10 cellular contexts compared by ENCODE assay signal in the genomic region with DNA sequence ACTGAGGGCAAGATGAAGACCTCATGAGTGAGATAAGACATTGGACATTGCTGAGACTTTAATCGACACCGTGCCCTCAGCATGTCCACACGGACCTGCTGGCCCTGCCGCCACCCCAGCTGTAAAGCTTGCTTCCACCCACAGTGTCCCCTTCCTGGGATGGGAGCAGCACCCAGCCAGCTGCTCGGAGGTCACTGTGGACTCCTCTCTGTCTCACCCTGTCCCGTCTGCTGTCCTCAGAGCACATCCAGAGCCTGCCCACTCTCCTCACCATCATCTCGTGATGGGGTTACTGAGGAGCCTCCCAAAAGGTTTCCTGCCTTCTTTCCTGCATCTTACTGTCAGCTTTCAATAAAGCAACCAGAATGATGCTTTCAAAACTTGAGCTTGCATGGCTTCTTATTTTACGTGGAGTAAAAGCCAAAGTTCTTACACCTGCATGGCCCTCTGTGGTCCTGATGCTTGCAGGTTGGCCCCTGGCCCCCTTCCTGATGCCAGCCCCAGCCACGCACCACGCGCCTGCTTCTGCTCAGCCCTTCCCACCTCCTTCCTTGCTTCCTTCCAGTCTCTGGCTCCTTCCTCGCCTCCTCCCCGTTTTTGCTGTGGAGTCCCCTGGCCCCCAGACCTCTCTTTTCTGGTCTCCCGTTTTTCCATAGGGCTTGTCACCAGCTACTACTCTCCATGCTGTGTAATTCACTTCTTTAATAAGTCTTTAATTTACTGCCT.
DNase-seq lines count a peak whose midpoint lies in the region; ATAC-seq lines count a peak whose summit lies in the region.
"Had no signal": no experiment of that assay in that cellular context is flagged by ENCODE, and none has a peak within 500 bp of the region (broad histone marks: within the 10 kb centered on the region; RNA-seq: fewer than 3 reads in every experiment).

No MANE protein-coding gene starts in this region.

- no peaks in the 10 kb centered on the region for H3K27me3 Mint-ChIP-seq in stimulated activated naive CD8-positive, alpha-beta T cell treated with anti-CD3 and anti-CD28 coated beads, Interleukin-15, Interleukin-2, amounts not matched to agents 100 ng/mL and 50 ng/mL, for 24 hours
- no peaks in the 10 kb centered on the region for H3K27me3 Mint-ChIP-seq in naive B cell

- H3K4me1 Mint-ChIP-seq in stimulated activated naive CD8-positive, alpha-beta T cell treated with anti-CD3 and anti-CD28 coated beads, Interleukin-15, Interleukin-2, amounts not matched to agents 100 ng/mL and 50 ng/mL, for 24 hours (ENCODE audit: low read depth), result peaks cover 96% of the 10 kb centered on the region
- peaks cover 82 to 98% (median 90%) of the 10 kb centered on the region in 3 donors for H3K4me1 Mint-ChIP-seq in naive B cell

- no peak for ATAC-seq in stimulated activated naive CD8-positive, alpha-beta T cell treated with anti-CD3 and anti-CD28 coated beads, Interleukin-15, Interleukin-2, amounts not matched to agents 100 U/mL and 50 U/mL, for 24 hours
- ATAC-seq in activated naive CD4-positive, alpha-beta T cell treated with anti-CD3 and anti-CD28 coated beads, Interleukin-2, amount 50 U/mL, for 72 hours, result no peak
- ATAC-seq in naive B cell (ENCODE audit: low read depth in 2 of 2) (no peak), HG03175 (IDR thresholded peaks at IDR 0.05; ENCODE audit: unreplicated experiment) (no peak), HG03439 (IDR thresholded peaks at IDR 0.05; ENCODE audit: unreplicated experiment) (no peak)

- peaks cover 8% of the 10 kb centered on the region for H3K9me3 Mint-ChIP-seq in stimulated activated naive CD8-positive, alpha-beta T cell treated with anti-CD3 and anti-CD28 coated beads, Interleukin-15, Interleukin-2, amounts not matched to agents 100 ng/mL and 50 ng/mL, for 24 hours
- H3K9me3 Mint-ChIP-seq in activated naive CD4-positive, alpha-beta T cell treated with anti-CD3 and anti-CD28 coated beads, Interleukin-2, amount 50 U/mL, for 72 hours, result peaks cover 0 to 3% of the 10 kb centered on the region in 2 donors
- no peaks in the 10 kb centered on the region for H3K9me3 Mint-ChIP-seq in naive B cell

- peaks cover 55% of the 10 kb centered on the region for H3K36me3 Mint-ChIP-seq in stimulated activated naive CD8-positive, alpha-beta T cell treated with anti-CD3 and anti-CD28 coated beads, Interleukin-15, Interleukin-2, amounts not matched to agents 100 ng/mL and 50 ng/mL, for 24 hours (ENCODE audit: low read depth)
- H3K36me3 Mint-ChIP-seq in activated naive CD4-positive, alpha-beta T cell treated with anti-CD3 and anti-CD28 coated beads, Interleukin-2, amount 50 U/mL, for 72 hours, result peaks cover 6 to 32% of the 10 kb centered on the region in 2 donors
- no peaks in the 10 kb centered on the region for H3K36me3 Mint-ChIP-seq in naive B cell

- peak overlapping the region; percentile 95 for H3K27ac Mint-ChIP-seq in stimulated activated naive CD8-positive, alpha-beta T cell treated with anti-CD3 and anti-CD28 coated beads, Interleukin-15, Interleukin-2, amounts not matched to agents 100 ng/mL and 50 ng/mL, for 24 hours
- H3K27ac Mint-ChIP-seq in activated naive CD4-positive, alpha-beta T cell treated with anti-CD3 and anti-CD28 coated beads, Interleukin-2, amount 50 U/mL, for 72 hours, result peak overlapping the region; percentile 47 to 91
- H3K27ac Mint-ChIP-seq in naive B cell, result peak overlapping the region; percentile 95 to 99 (median 98)

- H3K4me3 Mint-ChIP-seq in stimulated activated naive CD8-positive, alpha-beta T cell treated with anti-CD3 and anti-CD28 coated beads, Interleukin-15, Interleukin-2, amounts not matched to agents 100 ng/mL and 50 ng/mL, for 24 hours, result peak overlapping the region; percentile 81
- H3K4me3 Mint-ChIP-seq in naive B cell, result peak overlapping the region; percentile 83 to 96 (median 95)

- DNase-seq in stimulated activated naive CD8-positive, alpha-beta T cell treated with anti-CD3 and anti-CD28 coated beads, Interleukin-15, Interleukin-2, amounts not matched to agents 100 U/mL and 50 U/mL, for 24 hours, result no peak
- DNase-seq in activated naive CD4-positive, alpha-beta T cell treated with anti-CD3 and anti-CD28 coated beads, Interleukin-2, amount 50 U/mL, for 72 hours (ENCODE audit: low spot score in 2 of 2), result no peak
- no peak for DNase-seq in naive B cell
- DNase-seq in GOT3 (lab: John Stamatoyannopoulos, UW), result no peak
- no peak for DNase-seq in NCI-H510A (lab: John Stamatoyannopoulos, UW)
- DNase-seq: posterior cingulate gyrus, WERI-Rb-1 had no signal
